Comparison of ENCODE assay signal across 9 cellular contexts in the genomic region with DNA sequence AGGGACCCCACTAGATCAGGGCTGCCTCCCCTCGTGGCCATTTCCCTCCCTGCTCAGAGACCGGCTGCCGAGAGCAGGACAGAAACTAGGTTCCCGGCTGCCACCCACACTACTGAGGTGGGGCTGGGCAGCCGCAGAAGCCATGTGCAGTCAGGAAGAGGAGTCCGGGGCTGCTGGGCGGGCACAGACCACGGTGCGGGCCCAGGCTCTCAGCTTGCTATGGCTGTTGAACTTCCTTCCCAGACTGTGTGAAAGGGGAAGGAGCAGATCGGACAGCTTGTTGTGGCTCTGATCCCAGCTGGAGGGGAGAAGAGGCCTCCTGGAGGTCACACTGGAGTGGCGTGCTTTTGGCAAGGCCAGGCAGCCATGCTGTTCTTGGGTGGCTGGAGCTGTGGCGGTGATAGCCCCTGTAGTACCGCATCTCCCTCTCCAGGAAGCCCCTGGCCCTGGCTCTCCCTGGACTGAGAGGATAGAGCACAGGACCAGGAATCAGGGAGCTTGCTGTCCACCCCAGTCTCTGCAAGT. TPM values are rescaled to one million over a fixed set of nuclear protein-coding genes. Genes with fewer than 3 reads are reported as not detected.
DNase-seq lines count a peak whose midpoint lies in the region; ATAC-seq and TF ChIP-seq lines count a peak whose summit lies in the region.
"Had no signal": no experiment of that assay in that cellular context is flagged by ENCODE, and none has a peak within 500 bp of the region (broad histone marks: within the 10 kb centered on the region; RNA-seq: fewer than 3 reads in every experiment).

No MANE protein-coding gene starts in this region.

- peak overlapping the region in 1 of 4 donors; percentile 9 for H3K4me3 ChIP-seq in gastrocnemius medialis

- no peaks in the 10 kb centered on the region for H3K36me3 ChIP-seq in gastrocnemius medialis

- H3K4me1 ChIP-seq in foreskin keratinocyte (peaks cover 59% of the 10 kb centered on the region), gastrocnemius medialis (peaks cover 82 to 96% of the 10 kb centered on the region in 2 donors)

- TF ChIP-seq CTCF in foreskin keratinocyte (conservative IDR thresholded peaks at IDR 0.05) = no peak
- TF ChIP-seq CTCF in gastrocnemius medialis (IDR thresholded peaks at IDR 0.05 in 4 of 5, conservative IDR thresholded peaks at IDR 0.05 in 1 of 5) = no peak

- in situ Hi-C loops in gastrocnemius medialis (cut with MboI; ENCODE audit: low sequenced_read_pairs in 4 of 4) = no loop called here

- POLR2A ChIA-PET in activated CD4-positive, alpha-beta memory T cell treated with anti-CD3 and anti-CD28 coated beads for 36 hours (lab: Charles Lee) = interaction anchor here (1.5 to 2.1 kb wide), 3 partner anchors 14 to 17 kb away, joined by 3 to 10 read pairs (median 6); no protein-coding TSS in a partner anchor

- peaks cover 5% of the 10 kb centered on the region for H3K36me3 Mint-ChIP-seq in activated CD4-positive, alpha-beta memory T cell treated with anti-CD3 and anti-CD28 coated beads for 36 hours

- H3K4me3 Mint-ChIP-seq in activated CD4-positive, alpha-beta memory T cell treated with anti-CD3 and anti-CD28 coated beads for 36 hours = peak overlapping the region; percentile 54

- no peak for TF ChIP-seq POLR2A in gastrocnemius medialis (IDR thresholded peaks at IDR 0.05)

- peak overlapping the region; percentile 74 for H3K27ac ChIP-seq in foreskin keratinocyte
- peak overlapping the region; percentile 72 to 97 (median 90) for H3K27ac ChIP-seq in gastrocnemius medialis
- H3K27ac ChIP-seq: KMS-11 had no signal

- H3K9me3 ChIP-seq in gastrocnemius medialis = no peaks in the 10 kb centered on the region

- H3K9me3 Mint-ChIP-seq in activated CD4-positive, alpha-beta memory T cell treated with anti-CD3 and anti-CD28 coated beads for 36 hours = no peaks in the 10 kb centered on the region

- H3K27me3 ChIP-seq in foreskin keratinocyte (no peaks in the 10 kb centered on the region), gastrocnemius medialis (no peaks in the 10 kb centered on the region)

- intact Hi-C loops in activated CD4-positive, alpha-beta memory T cell treated with anti-CD3 and anti-CD28 coated beads for 36 hours (cut with micrococcal nuclease) = no loop called here
- intact Hi-C loops in gastrocnemius medialis (cut with DNase I; ENCODE audit: low total_unique reads) = no loop called here

- ATAC-seq in HG03025 (IDR thresholded peaks at IDR 0.05; ENCODE audit: low FRiP score, unreplicated experiment) = peak; percentile 49
- ATAC-seq in foreskin keratinocyte = no peak
- ATAC-seq in gastrocnemius medialis = no peak
- no peak for ATAC-seq in esophagus mucosa

- H3K4me1 Mint-ChIP-seq in activated CD4-positive, alpha-beta memory T cell treated with anti-CD3 and anti-CD28 coated beads for 36 hours (ENCODE audit: low read depth) = peaks cover 62% of the 10 kb centered on the region

- DNase-seq in activated CD4-positive, alpha-beta memory T cell treated with anti-CD3 and anti-CD28 coated beads for 36 hours = peak; percentile 56
- DNase-seq in foreskin keratinocyte (no peak), gastrocnemius medialis (peak in 1 of 2 donors; percentile 51), OCI-M2 (lab: John Stamatoyannopoulos, UW; ENCODE audit: unreplicated experiment) (no peak), NCI-H2227 (lab: John Stamatoyannopoulos, UW; ENCODE audit: unreplicated experiment) (no peak)
- no peak for DNase-seq in effector CD8-positive, alpha-beta T cell (lab: John Stamatoyannopoulos, UW)

- CTCF ChIA-PET in activated CD4-positive, alpha-beta memory T cell treated with anti-CD3 and anti-CD28 coated beads for 36 hours (lab: Charles Lee) = interaction anchor here (1.1 to 1.2 kb wide), 2 partner anchors 16 to 29 kb away, joined by 3 to 4 read pairs; no protein-coding TSS in a partner anchor

- no peaks in the 10 kb centered on the region for H3K27me3 Mint-ChIP-seq in activated CD4-positive, alpha-beta memory T cell treated with anti-CD3 and anti-CD28 coated beads for 36 hours

- peak overlapping the region; percentile 72 for H3K27ac Mint-ChIP-seq in activated CD4-positive, alpha-beta memory T cell treated with anti-CD3 and anti-CD28 coated beads for 36 hours

RNA-seq across cellular contexts. Expression of gene HK1, which starts 56.8 kb away (rescaled TPM):
- 100 to 1,000 TPM; 213 to 220 TPM for total RNA-seq in activated CD4-positive, alpha-beta memory T cell treated with anti-CD3 and anti-CD28 coated beads for 36 hours
- total RNA-seq in foreskin keratinocyte (73.2 and 109 TPM in 2 replicates), gastrocnemius medialis (100 to 1,000 TPM; 168 to 331 (median 246) TPM), esophagus mucosa (133 TPM)
- 57.8 and 79.6 TPM in 2 replicates for polyA plus RNA-seq in foreskin keratinocyte
